ENCODE assay signal across 8 cellular contexts in the genomic region with DNA sequence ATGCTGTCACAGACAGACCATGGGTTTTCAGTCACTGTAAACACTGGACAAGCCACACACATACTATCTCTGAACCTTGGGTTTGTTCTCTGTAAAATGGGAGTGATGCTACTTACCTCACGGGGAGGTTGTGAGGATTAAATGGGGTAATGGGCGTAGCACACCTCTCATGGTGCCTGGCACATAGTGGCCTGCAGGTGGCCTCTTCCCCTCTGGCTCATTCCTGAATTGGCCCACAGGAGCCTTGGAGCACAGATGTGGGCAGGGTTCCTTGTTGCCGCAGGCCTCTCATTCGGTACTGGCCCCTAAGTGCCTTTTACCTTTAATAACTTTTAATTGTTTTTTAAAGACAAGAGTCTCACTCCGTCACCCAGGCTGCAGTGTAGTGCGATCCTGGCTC. TPM values are rescaled to one million over a fixed set of nuclear protein-coding genes. Genes with fewer than 3 reads are reported as not detected.
A peak's percentile ranks its signal among the peaks of the same experiment; 100 is the strongest.
DNase-seq lines count a peak whose midpoint lies in the region; ATAC-seq and TF ChIP-seq lines count a peak whose summit lies in the region.

No MANE protein-coding gene starts in this region.

- no peak overlapping the region for H3K9ac ChIP-seq in endodermal cell (ENCODE audit: extremely low read depth, low read length, poor library complexity, severe bottlenecking)

- H3K4me1 Mint-ChIP-seq in endodermal cell: peaks cover 10% of the 10 kb centered on the region

- TF ChIP-seq CTCF in endodermal cell (conservative IDR thresholded peaks at IDR 0.05) (peak; percentile 86), psoas muscle (IDR thresholded peaks at IDR 0.05) (peak; percentile 12)

- H3K4me3 ChIP-seq in endodermal cell (ENCODE audit: low read length): no peak overlapping the region
- no peak overlapping the region for H3K4me3 ChIP-seq in psoas muscle

- DNase-seq in NCI-H2196 (lab: John Stamatoyannopoulos, UW; ENCODE audit: unreplicated experiment): peak; percentile 20
- DNase-seq in NCI-H2196 treated with DMSO at 0.1 percent for 48 hours (lab: John Stamatoyannopoulos, UW; ENCODE audit: unreplicated experiment): no peak
- peak; percentile 9 for DNase-seq in NAMALWA (ENCODE audit: low spot score)
- DNase-seq in endodermal cell: peak; percentile 84
- DNase-seq in psoas muscle: no peak
- no peak for DNase-seq in HUDEP-2 (lab: John Stamatoyannopoulos, UW; ENCODE audit: unreplicated experiment in 76 of 76)
- DNase-seq in globus pallidus (ENCODE audit: low spot score): no peak
- no peak for DNase-seq in NCI-H1048 (lab: John Stamatoyannopoulos, UW)

- no peak overlapping the region for H3K27ac Mint-ChIP-seq in endodermal cell

- H3K36me3 Mint-ChIP-seq in endodermal cell (ENCODE audit: low read depth): no peaks in the 10 kb centered on the region

- H3K4me1 ChIP-seq in endodermal cell (ENCODE audit: control insufficient read depth, insufficient read depth, low read length) (peaks cover 13% of the 10 kb centered on the region), psoas muscle (peaks cover 13% of the 10 kb centered on the region)

- H3K9me3 Mint-ChIP-seq in endodermal cell: no peaks in the 10 kb centered on the region

- no peaks in the 10 kb centered on the region for H3K36me3 ChIP-seq in endodermal cell (ENCODE audit: control insufficient read depth, insufficient read depth, low read length)
- no peaks in the 10 kb centered on the region for H3K36me3 ChIP-seq in psoas muscle (ENCODE audit: insufficient read depth in 1 of 2, low read depth in 1 of 2)

- H3K27me3 ChIP-seq in endodermal cell (ENCODE audit: control insufficient read depth, insufficient read depth, low read length, poor library complexity, severe bottlenecking): no peaks in the 10 kb centered on the region
- H3K27me3 ChIP-seq in psoas muscle (ENCODE audit: insufficient read depth in 3 of 3, low read length in 2 of 3): no peaks in the 10 kb centered on the region

- no peak overlapping the region for H3K4me3 Mint-ChIP-seq in endodermal cell

- intact Hi-C loops in psoas muscle (cut with DNase I): loop anchor here in 1 of 2 donors (5.0 kb wide), 1 partner anchor 110 kb away; no protein-coding TSS in a partner anchor

- H3K27ac ChIP-seq in endodermal cell (ENCODE audit: low read depth, low read length) (no peak overlapping the region), psoas muscle (no peak overlapping the region)

- H3K27me3 Mint-ChIP-seq in endodermal cell (ENCODE audit: insufficient read depth): peaks cover 33% of the 10 kb centered on the region

- ATAC-seq in psoas muscle: peak in 3 of 4 donors; percentile 46 to 52 (median 48)

- WGBS in endodermal cell (ENCODE audit: insufficient coverage in 1 of 2, insufficient read length in 1 of 2), 2 experiments: 82 to 100% methylated on average over 1 to 6 of the region's 6 CpGs
- WGBS in psoas muscle, 3 donors: 87 to 90% (median 89%) methylated on average over 6 of the region's 6 CpGs

- H3K9me3 ChIP-seq in endodermal cell (ENCODE audit: control insufficient read depth, low read length) (no peaks in the 10 kb centered on the region), psoas muscle (no peaks in the 10 kb centered on the region)

RNA-seq across cellular contexts. Expression of gene MICAL2, which starts 11.7 kb away (rescaled TPM):
- 1 to 10 TPM; 1.5 to 1.9 TPM for total RNA-seq in endodermal cell
- 2.2 TPM for polyA plus RNA-seq in endodermal cell (2013, experiment 1 of 2)
- 3.8 TPM for polyA plus RNA-seq in endodermal cell (2013, experiment 2 of 2)
- 10 to 100 TPM; 14.0 to 45.7 (median 29.0) TPM for total RNA-seq in psoas muscle
- 10 to 100 TPM in 2 of 3 donors, 1 to 10 TPM in 1; 6.8 to 15.0 (median 11.7) TPM for polyA plus RNA-seq in psoas muscle

Comparison
In these comparisons a context has a peak if more than half of its experiments do, and no peak if none do; other contexts are left out.
1. DNase-seq: peak in NCI-H2196 (single experiment), NAMALWA (single experiment) and endodermal cell (single experiment); none in NCI-H2196 treated with DMSO at 0.1 percent for 48 hours (single experiment), psoas muscle (0 of 2), HUDEP-2 (0 of 76), globus pallidus (single experiment) and NCI-H1048 (single experiment).
2. RNA of gene MICAL2, which starts 11.7 kb away (total RNA-seq): 14.0 to 45.7 TPM in psoas muscle; 1.5 to 1.9 TPM in endodermal cell; every median in the first group is over 4 times any median in the second.